9 cellular contexts compared by ENCODE assay signal in the genomic region with DNA sequence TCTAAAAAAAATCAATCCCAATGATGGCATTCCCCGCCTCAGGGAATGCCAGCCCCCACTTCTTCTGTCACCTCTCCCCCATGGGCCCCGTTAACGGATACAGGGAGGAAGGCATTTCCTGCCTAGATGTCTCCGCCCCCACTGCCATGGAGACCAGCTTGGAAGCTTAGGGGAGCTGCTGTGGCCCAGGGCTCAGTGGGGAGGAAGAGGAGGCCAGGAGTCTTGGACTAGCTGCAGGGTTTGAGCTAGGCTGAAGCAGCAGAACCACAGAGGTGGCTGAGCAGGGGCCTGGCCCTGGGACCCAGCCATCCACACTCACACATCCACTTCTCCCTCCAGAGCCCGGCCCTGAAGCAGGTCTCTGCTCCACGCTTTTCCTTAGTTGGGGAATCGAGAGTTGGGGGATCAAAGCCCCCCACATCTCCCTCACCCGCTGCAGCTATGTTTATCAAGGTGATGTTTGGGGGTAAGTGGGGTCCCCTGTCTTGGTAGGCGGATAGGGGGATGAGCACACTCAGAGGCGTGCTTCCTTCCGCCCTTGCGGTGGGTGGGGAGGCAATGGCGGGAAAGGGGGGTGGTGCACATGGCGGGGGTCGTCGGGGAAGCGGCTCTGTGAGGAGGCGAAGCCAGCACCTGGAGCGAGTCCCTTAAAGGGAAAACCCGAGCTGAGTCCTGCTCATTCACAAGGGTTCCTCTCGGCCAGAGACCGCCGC. TPM values are rescaled to one million over a fixed set of nuclear protein-coding genes. Genes with fewer than 3 reads are reported as not detected.
DNase-seq lines count a peak whose midpoint lies in the region; ATAC-seq and TF ChIP-seq lines count a peak whose summit lies in the region.
"Had no signal": no experiment of that assay in that cellular context is flagged by ENCODE, and none has a peak within 500 bp of the region (broad histone marks: within the 10 kb centered on the region; RNA-seq: fewer than 3 reads in every experiment).

A gene with protein sequence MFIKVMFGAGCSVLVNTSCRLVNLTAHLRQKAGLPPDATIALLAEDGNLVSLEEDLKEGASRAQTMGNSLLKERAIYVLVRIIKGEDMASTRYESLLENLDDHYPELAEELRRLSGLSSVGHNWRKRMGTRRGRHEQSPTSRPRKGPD (plus strand): TSS at position 125 of the 713 bp plus-strand sequence. CDS start 317 bp downstream, at position 442.

- no peaks in the 10 kb centered on the region for H3K27me3 ChIP-seq in MG63

- DNase-seq in EL (peak; percentile 79), MG63 (peak; percentile 24), osteocyte (ENCODE audit: extremely low spot score, unreplicated experiment) (no peak), NCI-H1694 treated with DMSO at 0.1 percent for 48 hours (lab: John Stamatoyannopoulos, UW) (no peak)
- DNase-seq in stimulated activated CD4-positive, alpha-beta T cell treated with anti-CD3 and anti-CD28 coated beads, Interleukin-4, amount 100 ng/mL, for 4 hours, result no peak
- DNase-seq: NCI-H748 treated with DMSO at 0.1 percent for 48 hours had no signal

- no peaks in the 10 kb centered on the region for H3K36me3 ChIP-seq in MG63

- no peaks in the 10 kb centered on the region for H3K9me3 Mint-ChIP-seq in dendritic cell treated with granulocyte-macrophage colony-stimulating factor and Interleukin-4, amounts not matched to agents 40 ng/mL and 50 ng/mL, for 4 days
- H3K9me3 Mint-ChIP-seq in osteocyte (ENCODE audit: unreplicated experiment), result no peaks in the 10 kb centered on the region

- no peak within 1 kb of the TSS for H3K27ac Mint-ChIP-seq in dendritic cell treated with granulocyte-macrophage colony-stimulating factor and Interleukin-4, amounts not matched to agents 40 ng/mL and 50 ng/mL, for 4 days
- H3K27ac Mint-ChIP-seq in osteocyte (ENCODE audit: unreplicated experiment), result peak within 1 kb of the TSS; percentile 6

- TF ChIP-seq CTCF in osteocyte (IDR thresholded peaks at IDR 0.05), result no peak

- intact Hi-C loops in dendritic cell treated with granulocyte-macrophage colony-stimulating factor and Interleukin-4, amounts not matched to agents 40 ng/mL and 50 ng/mL, for 4 days (cut with micrococcal nuclease), result no loop called here

- H3K36me3 Mint-ChIP-seq in dendritic cell treated with granulocyte-macrophage colony-stimulating factor and Interleukin-4, amounts not matched to agents 40 ng/mL and 50 ng/mL, for 4 days (ENCODE audit: low read depth), result peaks cover 27% of the 10 kb centered on the region
- H3K36me3 Mint-ChIP-seq in osteocyte (ENCODE audit: unreplicated experiment), result no peaks in the 10 kb centered on the region

- ATAC-seq in activated CD4-positive, CD25-positive, alpha-beta regulatory T cell treated with anti-CD3 and anti-CD28 coated beads, Interleukin-2, amount 50 U/mL, for 24 hours, result no peak
- no peak for ATAC-seq in esophagus mucosa

- no peaks in the 10 kb centered on the region for H3K27me3 Mint-ChIP-seq in dendritic cell treated with granulocyte-macrophage colony-stimulating factor and Interleukin-4, amounts not matched to agents 40 ng/mL and 50 ng/mL, for 4 days
- no peaks in the 10 kb centered on the region for H3K27me3 Mint-ChIP-seq in osteocyte (ENCODE audit: unreplicated experiment)

- H3K4me3 ChIP-seq in MG63, result no peak within 1 kb of the TSS

- H3K9me3 ChIP-seq in MG63, result no peaks in the 10 kb centered on the region

- peak within 1 kb of the TSS; percentile 68 for H3K4me3 Mint-ChIP-seq in dendritic cell treated with granulocyte-macrophage colony-stimulating factor and Interleukin-4, amounts not matched to agents 40 ng/mL and 50 ng/mL, for 4 days
- no peak within 1 kb of the TSS for H3K4me3 Mint-ChIP-seq in osteocyte (ENCODE audit: unreplicated experiment)

- H3K4me1 Mint-ChIP-seq in dendritic cell treated with granulocyte-macrophage colony-stimulating factor and Interleukin-4, amounts not matched to agents 40 ng/mL and 50 ng/mL, for 4 days (ENCODE audit: low read depth), result peaks cover 44% of the 10 kb centered on the region
- peaks cover 19% of the 10 kb centered on the region for H3K4me1 Mint-ChIP-seq in osteocyte (ENCODE audit: unreplicated experiment)

RNA-seq across cellular contexts. Expression of the gene that starts here (rescaled TPM):
- total RNA-seq in MG63 (2014; rRNA removed; shearing (Covaris generic); ENCODE audit: low replicate concordance), result 0.30 TPM in 1 of 2 replicates, not detected in the other
- not detected in 2 replicates for total RNA-seq in osteocyte
- not detected for total RNA-seq in esophagus mucosa

Comparison
In these comparisons a context has a peak if more than half of its experiments do, and no peak if none do; other contexts are left out.
1. Peak in DNase-seq in MG63; RNA of the gene not detected or under 1 TPM.